16 cellular contexts compared by ENCODE assay signal in genomic region chr1:25829046-25829445, GRCh38. TPM values are rescaled to one million over a fixed set of nuclear protein-coding genes. Genes with fewer than 3 reads are reported as not detected.
DNase-seq lines count a peak whose midpoint lies in the region; ATAC-seq and TF ChIP-seq lines count a peak whose summit lies in the region.
"Had no signal": no experiment of that assay in that cellular context is flagged by ENCODE, and none has a peak within 500 bp of the region (broad histone marks: within the 10 kb centered on the region; RNA-seq: fewer than 3 reads in every experiment).

No MANE protein-coding gene starts in this region.

- no peaks in the 10 kb centered on the region for H3K9me3 Mint-ChIP-seq in endothelial cell (ENCODE audit: unreplicated experiment)
- H3K9me3 Mint-ChIP-seq: CD14-positive monocyte; CD8-positive, alpha-beta T cell had no signal

- H3K4me1 Mint-ChIP-seq in endothelial cell (ENCODE audit: unreplicated experiment): peaks cover 51% of the 10 kb centered on the region

- CTCF ChIA-PET in HEK293 (lab: Yijun Ruan, JAX): interaction anchor here (0.8 kb wide), 1 partner anchor 67 kb away, joined by 3 read pairs; no protein-coding TSS in a partner anchor

- H3K27ac ChIP-seq in HEK293 (ENCODE audit: extremely low read depth, low read depth, low read length) (no peak overlapping the region), spleen (peak overlapping the region in 7 of 8 donors; percentile 35 to 73 (median 61)), foreskin keratinocyte (no peak overlapping the region)
- H3K27ac ChIP-seq: 22Rv1, GM23248 had no signal

- no peaks in the 10 kb centered on the region for H3K27me3 Mint-ChIP-seq in endothelial cell (ENCODE audit: unreplicated experiment)

- no peak overlapping the region for H3K4me3 Mint-ChIP-seq in endothelial cell (ENCODE audit: unreplicated experiment)
- H3K4me3 Mint-ChIP-seq: CD14-positive monocyte; CD8-positive, alpha-beta T cell had no signal

- ATAC-seq in Right ventricle myocardium inferior (peak; percentile 36), foreskin keratinocyte (no peak)
- ATAC-seq: CD8-positive, alpha-beta T cell had no signal

- H3K27me3 ChIP-seq in spleen (replicated peaks in 1 of 7): no peaks in the 10 kb centered on the region
- H3K27me3 ChIP-seq in foreskin keratinocyte: no peaks in the 10 kb centered on the region

- H3K36me3 ChIP-seq in HEK293 (ENCODE audit: control insufficient read depth in 2 of 2, insufficient read depth in 1 of 2, low read length in 2 of 2) (peaks cover 19 to 96% of the 10 kb centered on the region in 2 experiments), spleen (peaks cover 2 to 99% (median 76%) of the 10 kb centered on the region in 6 donors)

- TF ChIP-seq POLR2A in spleen (IDR thresholded peaks at IDR 0.05): no peak

- no peak overlapping the region for H3K4me3 ChIP-seq in HEK293 (ENCODE audit: low read depth, low read length)
- H3K4me3 ChIP-seq in spleen: no peak overlapping the region
- H3K4me3 ChIP-seq: GM23248 had no signal

- H3K36me3 Mint-ChIP-seq in endothelial cell (ENCODE audit: low read depth, unreplicated experiment): peaks cover 21% of the 10 kb centered on the region

- POLR2A ChIA-PET in HEK293 (lab: Yijun Ruan, JAX): interaction anchor here (1.3 kb wide), 1 partner anchor 9 kb away, joined by 5 read pairs; the partner anchor contains the start of gene MTFR1L

- H3K9me3 ChIP-seq in HEK293 (ENCODE audit: control insufficient read depth, insufficient read depth, low read depth, low read length) (no peaks in the 10 kb centered on the region), spleen (no peaks in the 10 kb centered on the region)

- intact Hi-C loops in Right ventricle myocardium inferior (cut with DNase I): no loop called here
- intact Hi-C loops in cardiac septum (cut with DNase I): loop anchor here (5.0 kb wide), 1 partner anchor 43 kb away; no protein-coding TSS in a partner anchor
- intact Hi-C loops in spleen (cut with DNase I; ENCODE audit: low total_unique reads): loop anchor here (10.0 kb wide), 1 partner anchor 46 kb away; the partner anchor contains the start of gene PAQR7

- TF ChIP-seq CTCF in HEK293 (tag by site-specific recombination; IDR thresholded peaks at IDR 0.05) (no peak), endothelial cell (IDR thresholded peaks at IDR 0.05; ENCODE audit: unreplicated experiment) (no peak), spleen (IDR thresholded peaks at IDR 0.05 in 8 of 11, conservative IDR thresholded peaks at IDR 0.05 in 3 of 11) (no peak), foreskin keratinocyte (conservative IDR thresholded peaks at IDR 0.05) (no peak)

- H3K27ac Mint-ChIP-seq in endothelial cell (ENCODE audit: unreplicated experiment): peak overlapping the region; percentile 14
- H3K27ac Mint-ChIP-seq: CD8-positive, alpha-beta T cell had no signal

- 60 to 90% (median 71%) methylated on average over 1 of the region's 1 CpG for WGBS in spleen, 5 donors

- H3K4me1 ChIP-seq in HEK293 (ENCODE audit: control insufficient read depth, insufficient read depth, low read length) (no peaks in the 10 kb centered on the region), spleen (peaks cover 10 to 52% (median 12%) of the 10 kb centered on the region in 6 donors), foreskin keratinocyte (peaks cover 15% of the 10 kb centered on the region)

- no peak for DNase-seq in Right ventricle myocardium inferior (ENCODE audit: missing footprints)
- no peak for DNase-seq in cardiac septum (ENCODE audit: low spot score)
- DNase-seq in endothelial cell (ENCODE audit: low spot score): no peak
- DNase-seq in spleen: no peak
- DNase-seq in foreskin keratinocyte: no peak
- DNase-seq in NCI-H69 (lab: John Stamatoyannopoulos, UW): no peak
- DNase-seq: CD8-positive, alpha-beta T cell; COR-L47; DMS153; DMS79 treated with DMSO at 0.1 percent for 48 hours; EL; GM23248; H7 had no signal

TF ChIP-seq in HEK293, 187 proteins besides CTCF, POLR2A, EP300 and RAD21:
- TF ChIP-seq PRDM10 (tag by site-specific recombination; IDR thresholded peaks at IDR 0.05): 0 out of 2 replicates have a peak, but pooled peaks have one; percentile 12
- no peak for TF ChIP-seq ZNF704 (tag by site-specific recombination; IDR thresholded peaks at IDR 0.05)

RNA-seq across cellular contexts. Expression of gene MTFR1L, which starts 9.3 kb away (rescaled TPM):
- total RNA-seq in Right ventricle myocardium inferior (206 TPM), cardiac septum (187 TPM), endothelial cell (ENCODE audit: unreplicated experiment) (48.1 TPM), spleen (10 to 100 TPM; 44.6 to 74.7 (median 53.7) TPM), foreskin keratinocyte (24.1 and 25.2 TPM in 2 replicates)
- polyA plus RNA-seq in spleen (10 to 100 TPM; 32.1 to 44.3 (median 43.0) TPM), foreskin keratinocyte (20.8 and 21.7 TPM in 2 replicates)

RNA-seq across cellular contexts. Expression of gene SELENON, which starts 29.1 kb away (rescaled TPM):
- total RNA-seq in Right ventricle myocardium inferior: 45.7 TPM
- total RNA-seq in cardiac septum: 53.0 TPM
- total RNA-seq in endothelial cell (ENCODE audit: unreplicated experiment): 284 TPM
- total RNA-seq in spleen: 10 to 100 TPM; 41.4 to 80.9 (median 59.2) TPM
- 10 to 100 TPM in 1 of 3 donors, 1 to 10 TPM in 2; 9.7 to 25.8 (median 9.7) TPM for polyA plus RNA-seq in spleen
- total RNA-seq in foreskin keratinocyte: 52.7 and 53.3 TPM in 2 replicates
- polyA plus RNA-seq in foreskin keratinocyte: 55.2 and 63.1 TPM in 2 replicates

RNA-seq across cellular contexts. Expression of gene AUNIP, which starts 30.2 kb away (rescaled TPM):
- not detected for total RNA-seq in Right ventricle myocardium inferior
- total RNA-seq in cardiac septum: not detected
- 3.3 TPM for total RNA-seq in endothelial cell (ENCODE audit: unreplicated experiment)
- total RNA-seq in spleen: 1 to 10 TPM in 1 of 7 donors, under 1 TPM in 3, not detected in 3; 0.28 to 1.3 (median 0.71) TPM
- under 1 TPM; 0.07 to 0.61 (median 0.38) TPM for polyA plus RNA-seq in spleen
- 11.5 and 13.8 TPM in 2 replicates for total RNA-seq in foreskin keratinocyte
- polyA plus RNA-seq in foreskin keratinocyte: 8.1 and 9.7 TPM in 2 replicates

RNA-seq across cellular contexts. Expression of gene PAQR7, which starts 46.5 kb away (rescaled TPM):
- total RNA-seq in Right ventricle myocardium inferior (2.2 TPM), cardiac septum (2.4 TPM), endothelial cell (ENCODE audit: unreplicated experiment) (18.7 TPM), spleen (10 to 100 TPM in 4 of 7 donors, 1 to 10 TPM in 3; 9.2 to 14.2 (median 11.9) TPM), foreskin keratinocyte (13.9 and 14.6 TPM in 2 replicates)
- polyA plus RNA-seq in spleen (1 to 10 TPM; 3.0 to 4.8 (median 4.0) TPM), foreskin keratinocyte (12.1 and 12.2 TPM in 2 replicates)

Comparison
In these comparisons a context has a peak if more than half of its experiments do, and no peak if none do; other contexts are left out.
1. H3K27ac ChIP-seq: peak in spleen (7 of 8); none in HEK293 (single experiment) and foreskin keratinocyte (single experiment).